In the genomic region with DNA sequence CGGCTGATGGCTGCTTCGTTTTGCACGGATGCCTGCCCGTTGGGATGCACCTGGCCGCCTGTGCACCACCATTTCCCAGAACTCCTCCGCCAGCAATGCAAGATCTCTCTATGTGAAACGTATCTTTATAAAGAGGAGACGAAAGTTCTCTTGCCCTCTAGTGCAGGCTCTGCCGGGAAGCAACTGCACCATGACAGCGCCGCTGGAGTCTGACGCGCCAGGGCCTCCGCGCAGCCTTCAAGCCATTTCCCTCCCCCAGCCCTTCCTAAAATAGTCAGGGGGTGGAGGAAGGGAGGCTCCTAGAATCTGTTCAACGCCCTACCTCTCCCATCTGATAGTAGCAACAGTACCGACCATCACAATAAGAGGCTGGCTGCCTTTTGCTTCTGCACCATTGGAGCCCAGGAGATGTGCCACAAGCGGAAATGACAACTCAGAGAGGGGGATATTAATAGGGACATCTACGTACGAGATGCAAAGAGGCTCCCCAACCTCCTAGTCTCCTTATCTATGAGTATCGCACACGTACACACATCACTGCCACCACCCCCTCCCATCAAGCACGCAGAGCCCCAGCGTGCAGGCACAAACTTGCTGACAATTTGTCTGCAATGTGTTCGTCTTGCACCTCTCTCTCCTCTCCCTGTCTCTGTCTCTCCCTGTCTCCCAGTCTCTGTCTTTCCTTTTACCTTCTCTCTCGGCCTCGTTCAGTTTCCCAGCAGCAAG, we compare ENCODE assay signal across 8 cellular contexts. TPM values are rescaled to one million over a fixed set of nuclear protein-coding genes. Genes with fewer than 3 reads are reported as not detected.
DNase-seq lines count a peak whose midpoint lies in the region; ATAC-seq and TF ChIP-seq lines count a peak whose summit lies in the region.

No MANE protein-coding gene starts in this region.

- H3K9me3 ChIP-seq in breast epithelium: no peaks in the 10 kb centered on the region

- H3K27ac ChIP-seq in breast epithelium: peak overlapping the region in 1 of 2 donors; percentile 77

- H3K4me1 ChIP-seq in breast epithelium: no peaks in the 10 kb centered on the region

- peaks cover 0 to 4% of the 10 kb centered on the region in 2 donors for H3K27me3 ChIP-seq in breast epithelium

- H3K4me3 ChIP-seq in breast epithelium: peak overlapping the region; percentile 59 to 76 (median 62)
- peak overlapping the region; percentile 66 for H3K4me3 ChIP-seq in skeletal muscle cell (ENCODE audit: low read depth, low read length)

- ATAC-seq in GM18505 (IDR thresholded peaks at IDR 0.05; ENCODE audit: unreplicated experiment) (peak; percentile 39), HG03378 (IDR thresholded peaks at IDR 0.05; ENCODE audit: unreplicated experiment) (peak; percentile 41)

- H3K36me3 ChIP-seq in breast epithelium: no peaks in the 10 kb centered on the region

- no peak for TF ChIP-seq CTCF in breast epithelium (IDR thresholded peaks at IDR 0.05)

- DNase-seq in breast epithelium (ENCODE audit: low spot score in 2 of 2) (no peak), iPS-NIHi7 (ENCODE audit: extremely low spot score) (peak; percentile 26), skeletal muscle cell (ENCODE audit: low read depth) (no peak), SKM-1 treated with dmso at 0.1 percent for 144 hours (lab: John Stamatoyannopoulos, UW; ENCODE audit: unreplicated experiment) (no peak), RPMI8226 (no peak), MV-4-11 (lab: John Stamatoyannopoulos, UW) (no peak)

- TF ChIP-seq POLR2A in GM18505 (IDR thresholded peaks at IDR 0.05; ENCODE audit: borderline replicate concordance, extremely low read depth, insufficient read depth, insufficient read length) (no peak), breast epithelium (IDR thresholded peaks at IDR 0.05) (no peak)

- intact Hi-C loops in breast epithelium (cut with DNase I; ENCODE audit: low total_unique reads): no loop called here

RNA-seq across cellular contexts. Expression of gene SYNE1, which starts 1.1 kb away (rescaled TPM):
- total RNA-seq in breast epithelium: 100 to 1,000 TPM in 1 of 3 donors, 10 to 100 TPM in 2; 80.9 to 106 (median 95.7) TPM
